Comparison of ENCODE assay signal across 8 cellular contexts in the genomic region with DNA sequence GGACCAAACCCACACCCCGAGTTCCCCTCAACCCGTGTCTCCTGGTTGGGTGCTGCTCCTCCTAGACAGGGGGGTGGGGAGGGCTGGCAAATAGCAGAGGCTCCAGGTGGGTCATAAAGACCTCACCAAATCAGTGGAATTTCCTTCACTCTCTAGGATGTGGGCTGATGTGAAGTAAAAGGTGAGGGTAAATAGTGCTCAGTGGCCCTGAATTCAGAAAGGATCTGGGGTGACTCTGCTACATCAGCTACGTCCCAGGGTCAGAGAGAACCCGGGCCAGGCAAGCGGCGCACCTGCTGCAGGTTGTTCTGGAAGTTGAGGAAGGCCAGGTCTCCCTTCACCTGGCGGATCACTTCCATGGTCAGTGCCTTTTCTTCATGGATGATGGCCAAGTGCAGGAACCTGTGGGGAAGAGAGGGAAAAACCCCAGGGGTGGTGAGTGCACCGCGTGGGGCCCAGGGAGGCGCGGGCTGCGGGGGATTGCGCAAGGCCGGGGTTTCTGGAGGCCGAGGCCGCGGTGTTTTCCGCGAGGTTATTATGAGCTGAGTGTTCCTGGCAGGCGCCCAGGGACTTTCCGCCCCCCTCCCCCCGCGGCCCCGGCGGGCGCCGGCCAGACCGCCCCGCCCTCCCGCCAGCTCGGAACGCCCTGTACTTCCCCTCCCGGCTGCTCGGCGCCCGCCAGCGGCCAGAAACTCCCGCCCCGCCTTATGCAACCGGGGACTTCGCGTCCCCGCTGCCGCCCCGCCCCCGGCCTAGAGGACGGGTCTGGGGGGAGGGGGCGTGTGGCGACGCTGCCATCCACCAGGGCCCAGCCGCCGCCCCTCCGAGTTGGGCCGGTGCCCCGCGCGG. TPM values are rescaled to one million over a fixed set of nuclear protein-coding genes. Genes with fewer than 3 reads are reported as not detected.
DNase-seq lines count a peak whose midpoint lies in the region; ATAC-seq, FAIRE-seq and TF ChIP-seq lines count a peak whose summit lies in the region.

No MANE protein-coding gene starts in this region.

- dilution Hi-C loops in keratinocyte (cut with MboI; ENCODE audit: extremely low pct_ligation_motif_present, low sequenced_read_pairs), result no loop called here

- H3K9ac ChIP-seq in keratinocyte (ENCODE audit: control insufficient read depth, extremely low read depth, insufficient read depth, low read length), result peak overlapping the region; percentile 99

- FAIRE-seq in keratinocyte (lab: Jason Lieb, UNC), result no peak

- H3K36me3 ChIP-seq in keratinocyte (ENCODE audit: control insufficient read depth in 2 of 2, extremely low read depth in 1 of 2, insufficient read depth in 2 of 2, low read length in 2 of 2), result peaks cover 13 to 31% of the 10 kb centered on the region in 2 experiments

- H3K4me1 ChIP-seq in keratinocyte (ENCODE audit: control insufficient read depth, extremely low read depth, insufficient read depth, low read length), result peaks cover 43% of the 10 kb centered on the region

- no peak for TF ChIP-seq CTCF in keratinocyte (optimal IDR thresholded peaks at IDR 0.05 in 1 of 3, IDR thresholded peaks at IDR 0.05 in 1 of 3, conservative IDR thresholded peaks at IDR 0.05 in 1 of 3; ENCODE audit: extremely low read depth in 1 of 3, insufficient read depth in 2 of 3, low read length in 3 of 3)

- peaks cover 7% of the 10 kb centered on the region for H3K9me1 ChIP-seq in keratinocyte (ENCODE audit: control insufficient read depth, extremely low read depth, insufficient read depth, low read length)

- peak overlapping the region; percentile 100 for H3K4me2 ChIP-seq in keratinocyte (ENCODE audit: control insufficient read depth, extremely low read depth, insufficient read depth, low read depth, low read length)

- peaks cover 16% of the 10 kb centered on the region for H4K20me1 ChIP-seq in keratinocyte (ENCODE audit: control insufficient read depth, extremely low read depth, insufficient read depth, low read length)

- H3K4me3 ChIP-seq in keratinocyte (ENCODE audit: control insufficient read depth in 2 of 3, extremely low read depth in 1 of 3, insufficient read depth in 2 of 3, low read depth in 1 of 3, low read length in 3 of 3), result peak overlapping the region; percentile 84 to 95 (median 92)

- H3K9me3 ChIP-seq in keratinocyte (ENCODE audit: control insufficient read depth, low read depth, low read length), result no peaks in the 10 kb centered on the region

- peak; percentile 42 for TF ChIP-seq POLR2A in GM19099 (IDR thresholded peaks at IDR 0.05; ENCODE audit: extremely low read depth, insufficient read length, low read depth)

- ATAC-seq in HG03342 (IDR thresholded peaks at IDR 0.05; ENCODE audit: unreplicated experiment), result peak; percentile 47

- H3K79me2 ChIP-seq in keratinocyte (ENCODE audit: control insufficient read depth, insufficient read depth, low read length), result peaks cover 15% of the 10 kb centered on the region

- H3K27me3 ChIP-seq in keratinocyte (ENCODE audit: control insufficient read depth, extremely low read depth, insufficient read depth, low read length), result no peaks in the 10 kb centered on the region

- H3K27ac ChIP-seq in caudate nucleus (ENCODE audit: low read depth, low read length) (peak overlapping the region; percentile 99), keratinocyte (ENCODE audit: control insufficient read depth, insufficient read depth, low read length) (peak overlapping the region; percentile 98)

- no peak overlapping the region for H2AFZ ChIP-seq in keratinocyte (ENCODE audit: control insufficient read depth, low read length)

- DNase-seq in AG20443 (ENCODE audit: low spot score) (peak; percentile 97), NCI-H345 treated with DMSO at 0.1 percent for 48 hours (lab: John Stamatoyannopoulos, UW; ENCODE audit: unreplicated experiment) (peak; percentile 90), caudate nucleus (lab: John Stamatoyannopoulos, UW) (peak in 60 of 61 donors; percentile 32 to 95 (median 87)), keratinocyte (ENCODE audit: low read depth, low spot score) (no peak)
- peak; percentile 86 for DNase-seq in activated CD4-positive, CD25-positive, alpha-beta regulatory T cell treated with anti-CD3 and anti-CD28 coated beads, Interleukin-2, amount 50 U/mL, for 16 hours (ENCODE audit: low read depth, low spot score)
- DNase-seq in stimulated activated CD4-positive, alpha-beta T cell treated with anti-CD3 and anti-CD28 coated beads, Interleukin-12 subunit alpha, Interleukin-12 subunit beta, amount 100 ng/mL, for 4 hours, result peak; percentile 96

RNA-seq across cellular contexts. Expression of a gene that starts 0.9 kb away (rescaled TPM):
- polyA plus RNA-seq in keratinocyte, result 35.2 to 123 TPM (median 92.6 TPM) in 3 replicates
- polyA plus RNA-seq in keratinocyte (2011; ENCODE audit: low read depth), result 199 TPM
- polyA plus RNA-seq in keratinocyte (2011; cell fraction: cytosol; rRNA removed), result 33.0 and 56.7 TPM in 2 replicates
- polyA plus RNA-seq in keratinocyte (2011; cell fraction: nucleus; rRNA removed), result 250 and 467 TPM in 2 replicates
- 30.3 and 200 TPM in 2 replicates for polyA plus RNA-seq in keratinocyte (2012; ENCODE audit: low replicate concordance)
- polyA minus RNA-seq in keratinocyte, result 122 to 241 TPM (median 215 TPM) in 3 replicates
- 85.2 TPM for polyA minus RNA-seq in keratinocyte (2011; cell fraction: cytosol; rRNA and poly(A)+ RNA removed)
- polyA minus RNA-seq in keratinocyte (2011; cell fraction: nucleus; rRNA and poly(A)+ RNA removed), result 232 and 287 TPM in 2 replicates
